In genomic region chr9:82637368-82637767, GRCh38 we compare ENCODE assay signal across 25 cellular contexts.
DNase-seq lines count a peak whose midpoint lies in the region; ATAC-seq, FAIRE-seq and TF ChIP-seq lines count a peak whose summit lies in the region.
"Had no signal": no experiment of that assay in that cellular context is flagged by ENCODE, and none has a peak within 500 bp of the region (broad histone marks: within the 10 kb centered on the region; RNA-seq: fewer than 3 reads in every experiment).

No MANE protein-coding gene starts in this region.

- no peak for FAIRE-seq in kidney (lab: Jason Lieb, UNC)
- FAIRE-seq: A204.1, GM12878, GM12892, GM18507 had no signal

- no peaks in the 10 kb centered on the region for H3K36me3 ChIP-seq in kidney (ENCODE audit: control insufficient read depth in 1 of 2, insufficient read depth in 2 of 2, low read length in 2 of 2)
- H3K36me3 ChIP-seq: BE2C, BLaER1 had no signal

- no peak overlapping the region for H3K9ac ChIP-seq in kidney (ENCODE audit: low read length in 2 of 2)
- H3K9ac ChIP-seq: BLaER1 had no signal

- no peak for TF ChIP-seq CTCF in kidney (IDR thresholded peaks at IDR 0.05; ENCODE audit: borderline replicate concordance, extremely low read depth, insufficient read depth)

- intact Hi-C loops in kidney (cut with DNase I) (no loop called here), posterior vena cava (cut with DNase I) (no loop called here)

- no peak overlapping the region for H3K4me3 ChIP-seq in kidney (ENCODE audit: low read length in 2 of 2)
- H3K4me3 ChIP-seq: BLaER1, GM12878 had no signal

- no peaks in the 10 kb centered on the region for H3K4me1 ChIP-seq in kidney (ENCODE audit: control insufficient read depth in 1 of 2, insufficient read depth in 1 of 2, low read depth in 1 of 2, low read length in 2 of 2)
- H3K4me1 ChIP-seq: BE2C, BLaER1 had no signal

- no peak for ATAC-seq in HG02678 (IDR thresholded peaks at IDR 0.05; ENCODE audit: unreplicated experiment)
- ATAC-seq: GM12878 had no signal

- H3K27ac ChIP-seq in kidney (ENCODE audit: low read depth in 2 of 2, low read length in 2 of 2), result no peak overlapping the region
- H3K27ac ChIP-seq: BLaER1 had no signal

- DNase-seq in kidney (peak; percentile 49), posterior vena cava (ENCODE audit: low spot score) (peak; percentile 50), NCI-H2107 treated with DMSO at 0.1 percent for 48 hours (lab: John Stamatoyannopoulos, UW; ENCODE audit: unreplicated experiment) (no peak)
- DNase-seq in activated naive CD4-positive, alpha-beta T cell treated with anti-CD3 and anti-CD28 coated beads, Interleukin-2, amount 50 U/mL, for 16 hours, result no peak
- DNase-seq: 8988T; ACHN; BE2C; C1 segment of cervical spinal cord; CD4-positive, alpha-beta memory T cell; CD4-positive, CD25-positive, alpha-beta regulatory T cell; CD8-positive, alpha-beta memory T cell; COR-L47; DMS 273 treated with DMSO at 0.1 percent for 48 hours; DMS153; DMS53; DMS79; DND-41; EL; GDM1 had no signal

- H3K9me3 ChIP-seq in kidney (ENCODE audit: control insufficient read depth in 1 of 2, low read length in 2 of 2), result peaks cover 0 to 10% of the 10 kb centered on the region in 2 donors
- H3K9me3 ChIP-seq: BE2C had no signal

Comparison
In these comparisons a context has a peak if more than half of its experiments do, and no peak if none do; other contexts are left out.
1. DNase-seq: peak in kidney (single experiment) and posterior vena cava (single experiment); none in activated naive CD4-positive, alpha-beta T cell treated with anti-CD3 and anti-CD28 coated beads, Interleukin-2, amount 50 U/mL, for 16 hours (single experiment) and NCI-H2107 treated with DMSO at 0.1 percent for 48 hours (single experiment).